14 cellular contexts compared by ENCODE assay signal in the genomic region with DNA sequence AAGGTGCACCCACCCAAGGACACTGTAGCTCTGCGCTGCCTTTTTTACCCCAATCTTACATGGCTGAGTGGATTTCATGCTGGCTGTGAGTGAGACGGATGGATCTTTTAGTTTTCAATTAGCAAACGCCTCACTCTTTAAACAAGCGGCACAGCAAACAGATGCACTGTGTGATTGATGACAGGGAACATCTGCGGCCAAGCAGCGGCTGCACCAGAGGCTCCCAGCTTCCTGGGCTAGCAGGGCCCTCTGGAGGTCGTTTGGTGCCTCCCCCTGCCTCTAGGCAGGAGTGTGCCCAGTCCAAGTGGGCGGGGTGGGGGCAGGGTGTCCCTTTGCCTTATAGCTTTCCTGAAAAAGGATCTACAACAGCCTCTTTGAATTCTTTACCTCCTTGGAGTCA. TPM values are rescaled to one million over a fixed set of nuclear protein-coding genes. Genes with fewer than 3 reads are reported as not detected.
DNase-seq lines count a peak whose midpoint lies in the region; ATAC-seq and TF ChIP-seq lines count a peak whose summit lies in the region.
"Had no signal": no experiment of that assay in that cellular context is flagged by ENCODE, and none has a peak within 500 bp of the region (broad histone marks: within the 10 kb centered on the region; RNA-seq: fewer than 3 reads in every experiment).

No MANE protein-coding gene starts in this region.

- no peaks in the 10 kb centered on the region for H3K27me3 ChIP-seq in ovary

- intact Hi-C loops in ovary (cut with DNase I) = no loop called here
- intact Hi-C loops in left ventricle myocardium superior (cut with micrococcal nuclease) = no loop called here

- H3K4me1 ChIP-seq in HEK293 (ENCODE audit: control insufficient read depth, insufficient read depth, low read length) = no peaks in the 10 kb centered on the region
- H3K4me1 ChIP-seq in ovary (ENCODE audit: insufficient read depth) = no peaks in the 10 kb centered on the region

- H3K27ac ChIP-seq in HEK293 (ENCODE audit: extremely low read depth, low read depth, low read length) = no peak overlapping the region
- no peak overlapping the region for H3K27ac ChIP-seq in ovary
- H3K27ac ChIP-seq: pancreas had no signal

- TF ChIP-seq EP300 in ovary (IDR thresholded peaks at IDR 0.05) = no peak

- 15 to 17% (median 15%) methylated on average over 8 of the region's 8 CpGs for WGBS in ovary, 3 donors

- no peak for TF ChIP-seq POLR2A in ovary (IDR thresholded peaks at IDR 0.05)

- H3K4me3 ChIP-seq in HEK293 (ENCODE audit: low read depth, low read length) = no peak overlapping the region
- no peak overlapping the region for H3K4me3 ChIP-seq in ovary
- H3K4me3 ChIP-seq: lung, pancreas had no signal

- no peak for ATAC-seq in left ventricle myocardium superior
- no peak for ATAC-seq in HG03039 (IDR thresholded peaks at IDR 0.05; ENCODE audit: unreplicated experiment)
- ATAC-seq: effector memory CD8-positive, alpha-beta T cell had no signal

- H3K9me3 ChIP-seq in HEK293 (ENCODE audit: control insufficient read depth, insufficient read depth, low read depth, low read length) = no peaks in the 10 kb centered on the region
- H3K9me3 ChIP-seq in ovary = no peaks in the 10 kb centered on the region
- H3K9me3 ChIP-seq: pancreas had no signal

- no peak for TF ChIP-seq CTCF in HEK293 (tag by site-specific recombination; IDR thresholded peaks at IDR 0.05)
- no peak for TF ChIP-seq CTCF in ovary (IDR thresholded peaks at IDR 0.05)

- DNase-seq in COLO668 (lab: John Stamatoyannopoulos, UW; ENCODE audit: unreplicated experiment) (peak; percentile 87), NCI-H526 (lab: John Stamatoyannopoulos, UW) (peak; percentile 60 to 89), ecto neural progenitor cell (ENCODE audit: low spot score) (peak; percentile 47), ovary (no peak), left ventricle myocardium superior (no peak)
- DNase-seq in activated CD4-positive, alpha-beta T cell treated with anti-CD3 and anti-CD28 coated beads for 48 hours = no peak
- DNase-seq: activated T-cell treated with anti-CD3 and anti-CD28 coated beads, Interleukin-2, amount 50 U/mL, for 48 hours; effector memory CD8-positive, alpha-beta T cell; GF-D8; pancreas had no signal

- CTCF ChIA-PET in HEK293 (lab: Yijun Ruan, JAX) = interaction anchor here (0.7 kb wide), 1 partner anchor 97 kb away, joined by 4 read pairs; no protein-coding TSS in a partner anchor

- POLR2A ChIA-PET in HEK293 (lab: Yijun Ruan, JAX) = no interaction called here

- H3K36me3 ChIP-seq in HEK293 (ENCODE audit: control insufficient read depth in 2 of 2, insufficient read depth in 1 of 2, low read length in 2 of 2) = no peaks in the 10 kb centered on the region
- H3K36me3 ChIP-seq in ovary = no peaks in the 10 kb centered on the region
- H3K36me3 ChIP-seq: pancreas had no signal

TF ChIP-seq in HEK293, 187 proteins besides CTCF, POLR2A, EP300 and RAD21:
- TF ChIP-seq, protein P1, sequence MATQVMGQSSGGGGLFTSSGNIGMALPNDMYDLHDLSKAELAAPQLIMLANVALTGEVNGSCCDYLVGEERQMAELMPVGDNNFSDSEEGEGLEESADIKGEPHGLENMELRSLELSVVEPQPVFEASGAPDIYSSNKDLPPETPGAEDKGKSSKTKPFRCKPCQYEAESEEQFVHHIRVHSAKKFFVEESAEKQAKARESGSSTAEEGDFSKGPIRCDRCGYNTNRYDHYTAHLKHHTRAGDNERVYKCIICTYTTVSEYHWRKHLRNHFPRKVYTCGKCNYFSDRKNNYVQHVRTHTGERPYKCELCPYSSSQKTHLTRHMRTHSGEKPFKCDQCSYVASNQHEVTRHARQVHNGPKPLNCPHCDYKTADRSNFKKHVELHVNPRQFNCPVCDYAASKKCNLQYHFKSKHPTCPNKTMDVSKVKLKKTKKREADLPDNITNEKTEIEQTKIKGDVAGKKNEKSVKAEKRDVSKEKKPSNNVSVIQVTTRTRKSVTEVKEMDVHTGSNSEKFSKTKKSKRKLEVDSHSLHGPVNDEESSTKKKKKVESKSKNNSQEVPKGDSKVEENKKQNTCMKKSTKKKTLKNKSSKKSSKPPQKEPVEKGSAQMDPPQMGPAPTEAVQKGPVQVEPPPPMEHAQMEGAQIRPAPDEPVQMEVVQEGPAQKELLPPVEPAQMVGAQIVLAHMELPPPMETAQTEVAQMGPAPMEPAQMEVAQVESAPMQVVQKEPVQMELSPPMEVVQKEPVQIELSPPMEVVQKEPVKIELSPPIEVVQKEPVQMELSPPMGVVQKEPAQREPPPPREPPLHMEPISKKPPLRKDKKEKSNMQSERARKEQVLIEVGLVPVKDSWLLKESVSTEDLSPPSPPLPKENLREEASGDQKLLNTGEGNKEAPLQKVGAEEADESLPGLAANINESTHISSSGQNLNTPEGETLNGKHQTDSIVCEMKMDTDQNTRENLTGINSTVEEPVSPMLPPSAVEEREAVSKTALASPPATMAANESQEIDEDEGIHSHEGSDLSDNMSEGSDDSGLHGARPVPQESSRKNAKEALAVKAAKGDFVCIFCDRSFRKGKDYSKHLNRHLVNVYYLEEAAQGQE (tag by site-specific recombination; IDR thresholded peaks at IDR 0.05) = no peak
- TF ChIP-seq, protein P2, sequence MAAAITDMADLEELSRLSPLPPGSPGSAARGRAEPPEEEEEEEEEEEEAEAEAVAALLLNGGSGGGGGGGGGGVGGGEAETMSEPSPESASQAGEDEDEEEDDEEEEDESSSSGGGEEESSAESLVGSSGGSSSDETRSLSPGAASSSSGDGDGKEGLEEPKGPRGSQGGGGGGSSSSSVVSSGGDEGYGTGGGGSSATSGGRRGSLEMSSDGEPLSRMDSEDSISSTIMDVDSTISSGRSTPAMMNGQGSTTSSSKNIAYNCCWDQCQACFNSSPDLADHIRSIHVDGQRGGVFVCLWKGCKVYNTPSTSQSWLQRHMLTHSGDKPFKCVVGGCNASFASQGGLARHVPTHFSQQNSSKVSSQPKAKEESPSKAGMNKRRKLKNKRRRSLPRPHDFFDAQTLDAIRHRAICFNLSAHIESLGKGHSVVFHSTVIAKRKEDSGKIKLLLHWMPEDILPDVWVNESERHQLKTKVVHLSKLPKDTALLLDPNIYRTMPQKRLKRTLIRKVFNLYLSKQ (tag by site-specific recombination; IDR thresholded peaks at IDR 0.05; ENCODE audit: borderline replicate concordance) = no peak
- TF ChIP-seq ZNF324 (tag by site-specific recombination; IDR thresholded peaks at IDR 0.05) (no peak), ZFHX2 (tag by site-specific recombination; conservative IDR thresholded peaks at IDR 0.05) (peak; percentile 31), ZNF175 (tag by site-specific recombination; IDR thresholded peaks at IDR 0.05) (no peak), ZNF335 (tag by site-specific recombination; conservative IDR thresholded peaks at IDR 0.05) (no peak), ZNF184 (tag by site-specific recombination; IDR thresholded peaks at IDR 0.05) (no peak), EGR2 (tag by site-specific recombination; IDR thresholded peaks at IDR 0.05; ENCODE audit: low read depth) (0 out of 2 replicates have a peak, but pooled peaks have one; percentile 17), ZNF501 (tag by site-specific recombination; IDR thresholded peaks at IDR 0.05) (no peak), BCL11A (tag by site-specific recombination; IDR thresholded peaks at IDR 0.05; ENCODE audit: low read depth) (no peak), ZNF391 (tag by site-specific recombination; IDR thresholded peaks at IDR 0.05; ENCODE audit: borderline replicate concordance, low read depth) (no peak), ZNF658 (tag by site-specific recombination; IDR thresholded peaks at IDR 0.05) (no peak), KLF1 (tag by site-specific recombination; IDR thresholded peaks at IDR 0.05) (no peak), ZBTB1 (tag by site-specific recombination; IDR thresholded peaks at IDR 0.05) (no peak)
- TF ChIP-seq, protein P3, sequence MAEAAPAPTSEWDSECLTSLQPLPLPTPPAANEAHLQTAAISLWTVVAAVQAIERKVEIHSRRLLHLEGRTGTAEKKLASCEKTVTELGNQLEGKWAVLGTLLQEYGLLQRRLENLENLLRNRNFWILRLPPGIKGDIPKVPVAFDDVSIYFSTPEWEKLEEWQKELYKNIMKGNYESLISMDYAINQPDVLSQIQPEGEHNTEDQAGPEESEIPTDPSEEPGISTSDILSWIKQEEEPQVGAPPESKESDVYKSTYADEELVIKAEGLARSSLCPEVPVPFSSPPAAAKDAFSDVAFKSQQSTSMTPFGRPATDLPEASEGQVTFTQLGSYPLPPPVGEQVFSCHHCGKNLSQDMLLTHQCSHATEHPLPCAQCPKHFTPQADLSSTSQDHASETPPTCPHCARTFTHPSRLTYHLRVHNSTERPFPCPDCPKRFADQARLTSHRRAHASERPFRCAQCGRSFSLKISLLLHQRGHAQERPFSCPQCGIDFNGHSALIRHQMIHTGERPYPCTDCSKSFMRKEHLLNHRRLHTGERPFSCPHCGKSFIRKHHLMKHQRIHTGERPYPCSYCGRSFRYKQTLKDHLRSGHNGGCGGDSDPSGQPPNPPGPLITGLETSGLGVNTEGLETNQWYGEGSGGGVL (tag by site-specific recombination; IDR thresholded peaks at IDR 0.05) = no peak
- TF ChIP-seq, protein P4, sequence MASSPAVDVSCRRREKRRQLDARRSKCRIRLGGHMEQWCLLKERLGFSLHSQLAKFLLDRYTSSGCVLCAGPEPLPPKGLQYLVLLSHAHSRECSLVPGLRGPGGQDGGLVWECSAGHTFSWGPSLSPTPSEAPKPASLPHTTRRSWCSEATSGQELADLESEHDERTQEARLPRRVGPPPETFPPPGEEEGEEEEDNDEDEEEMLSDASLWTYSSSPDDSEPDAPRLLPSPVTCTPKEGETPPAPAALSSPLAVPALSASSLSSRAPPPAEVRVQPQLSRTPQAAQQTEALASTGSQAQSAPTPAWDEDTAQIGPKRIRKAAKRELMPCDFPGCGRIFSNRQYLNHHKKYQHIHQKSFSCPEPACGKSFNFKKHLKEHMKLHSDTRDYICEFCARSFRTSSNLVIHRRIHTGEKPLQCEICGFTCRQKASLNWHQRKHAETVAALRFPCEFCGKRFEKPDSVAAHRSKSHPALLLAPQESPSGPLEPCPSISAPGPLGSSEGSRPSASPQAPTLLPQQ (tag by site-specific recombination; IDR thresholded peaks at IDR 0.05) = no peak
- TF ChIP-seq, protein P5, sequence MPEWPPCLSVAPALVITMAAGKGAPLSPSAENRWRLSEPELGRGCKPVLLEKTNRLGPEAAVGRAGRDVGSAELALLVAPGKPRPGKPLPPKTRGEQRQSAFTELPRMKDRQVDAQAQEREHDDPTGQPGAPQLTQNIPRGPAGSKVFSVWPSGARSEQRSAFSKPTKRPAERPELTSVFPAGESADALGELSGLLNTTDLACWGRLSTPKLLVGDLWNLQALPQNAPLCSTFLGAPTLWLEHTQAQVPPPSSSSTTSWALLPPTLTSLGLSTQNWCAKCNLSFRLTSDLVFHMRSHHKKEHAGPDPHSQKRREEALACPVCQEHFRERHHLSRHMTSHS (tag by site-specific recombination; IDR thresholded peaks at IDR 0.05) = no peak

RNA-seq across cellular contexts. Expression of a gene that starts 2.1 kb away (rescaled TPM):
- total RNA-seq in ovary = 1 to 10 TPM in 1 of 7 donors, under 1 TPM in 4, not detected in 2; 0.15 to 1.0 (median 0.38) TPM
- under 1 TPM; 0.02 to 0.07 TPM for polyA plus RNA-seq in ovary
- total RNA-seq in left ventricle myocardium superior = not detected
- total RNA-seq: astrocyte had no signal

Comparison
In these comparisons a context has a peak if more than half of its experiments do, and no peak if none do; other contexts are left out.
1. DNase-seq: peak in COLO668 (single experiment), NCI-H526 (2 of 2) and ecto neural progenitor cell (single experiment); none in activated CD4-positive, alpha-beta T cell treated with anti-CD3 and anti-CD28 coated beads for 48 hours (single experiment), ovary (0 of 5) and left ventricle myocardium superior (single experiment).